ENCODE assay signal across 9 cellular contexts in the genomic region with DNA sequence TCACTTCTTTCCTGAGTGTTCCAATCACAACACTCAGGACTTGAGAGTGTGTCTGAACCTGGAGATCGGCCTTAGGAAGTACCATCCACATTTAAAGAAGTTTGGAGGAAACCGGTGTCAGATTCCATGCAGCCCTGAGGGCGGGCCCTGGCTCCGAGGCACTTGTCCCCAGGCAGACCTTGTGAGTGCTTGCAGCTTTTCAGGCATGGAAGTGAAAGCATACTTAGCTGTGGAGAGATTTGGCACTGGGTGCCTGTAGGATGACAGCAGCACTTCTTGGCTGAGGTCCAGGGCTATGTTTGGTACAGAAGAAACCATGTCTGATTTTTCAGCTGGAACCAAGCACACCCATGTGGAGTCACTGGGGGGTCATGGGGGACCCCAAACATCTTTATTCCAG.
DNase-seq lines count a peak whose midpoint lies in the region; ATAC-seq, FAIRE-seq and TF ChIP-seq lines count a peak whose summit lies in the region.
"Had no signal": no experiment of that assay in that cellular context is flagged by ENCODE, and none has a peak within 500 bp of the region (broad histone marks: within the 10 kb centered on the region; RNA-seq: fewer than 3 reads in every experiment).

No MANE protein-coding gene starts in this region.

- H3K4me3 ChIP-seq in astrocyte (ENCODE audit: insufficient read depth, low read depth, low read length) (no peak overlapping the region), WERI-Rb-1 (ENCODE audit: low read depth, low read length) (no peak overlapping the region)

- no peaks in the 10 kb centered on the region for H3K27me3 ChIP-seq in astrocyte (ENCODE audit: insufficient read depth, low read length)
- no peaks in the 10 kb centered on the region for H3K27me3 ChIP-seq in WERI-Rb-1 (ENCODE audit: insufficient read depth, low read depth, severe bottlenecking)

- peaks cover 28% of the 10 kb centered on the region for H3K4me1 Mint-ChIP-seq in astrocyte (ENCODE audit: low read depth, unreplicated experiment)

- DNase-seq in activated effector memory CD4-positive, alpha-beta T cell treated with anti-CD3 and anti-CD28 coated beads, Interleukin-2, amount 50 U/mL, for 16 hours: peak; percentile 51
- no peak for DNase-seq in activated effector memory CD4-positive, alpha-beta T cell treated with Interleukin-2 at 50 U/mL for 16 hours
- DNase-seq in astrocyte (ENCODE audit: low read depth) (peak; percentile 58), islet precursor cell (peak; percentile 45), ureter (ENCODE audit: low spot score) (peak; percentile 78), WERI-Rb-1 (no peak)

- no peaks in the 10 kb centered on the region for H3K36me3 ChIP-seq in astrocyte (ENCODE audit: insufficient read depth, low read length)
- no peaks in the 10 kb centered on the region for H3K36me3 ChIP-seq in WERI-Rb-1

- H4K20me1 ChIP-seq in astrocyte (ENCODE audit: insufficient read depth, low read length): peaks cover 39% of the 10 kb centered on the region

- peaks cover 28% of the 10 kb centered on the region for H3K27me3 Mint-ChIP-seq in astrocyte (ENCODE audit: low read depth, unreplicated experiment)

- no peaks in the 10 kb centered on the region for H3K9me3 Mint-ChIP-seq in astrocyte (ENCODE audit: unreplicated experiment)

- H3K4me1 ChIP-seq in astrocyte (ENCODE audit: insufficient read depth, low read length): peaks cover 5% of the 10 kb centered on the region
- H3K4me1 ChIP-seq: Caco-2 had no signal

- no peak for TF ChIP-seq CTCF in astrocyte (IDR thresholded peaks at IDR 0.05; ENCODE audit: insufficient read depth, low read depth, low read length)
- no peak for TF ChIP-seq CTCF in WERI-Rb-1 (IDR thresholded peaks at IDR 0.05; ENCODE audit: low read depth, low read length)

- H3K27ac Mint-ChIP-seq in astrocyte (ENCODE audit: unreplicated experiment): no peak overlapping the region

- ATAC-seq in GM21390 (IDR thresholded peaks at IDR 0.05; ENCODE audit: unreplicated experiment) (no peak), HG03139 (IDR thresholded peaks at IDR 0.05; ENCODE audit: unreplicated experiment) (no peak)

- no peak overlapping the region for H3K4me3 Mint-ChIP-seq in astrocyte (ENCODE audit: unreplicated experiment)

- H3K9ac ChIP-seq in astrocyte (ENCODE audit: low read length): no peak overlapping the region

- H3K9me3 ChIP-seq in astrocyte (ENCODE audit: insufficient read depth, low read depth, low read length) (no peaks in the 10 kb centered on the region), WERI-Rb-1 (ENCODE audit: severe bottlenecking) (no peaks in the 10 kb centered on the region)
- H3K9me3 ChIP-seq: Caco-2 had no signal

- no peak overlapping the region for H2AFZ ChIP-seq in astrocyte (ENCODE audit: low read depth, low read length)

- H3K27ac ChIP-seq in astrocyte (ENCODE audit: low read depth, low read length) (no peak overlapping the region), WERI-Rb-1 (no peak overlapping the region)

- peaks cover 12% of the 10 kb centered on the region for H3K36me3 Mint-ChIP-seq in astrocyte (ENCODE audit: low read depth, unreplicated experiment)

- no peaks in the 10 kb centered on the region for H3K79me2 ChIP-seq in astrocyte (ENCODE audit: insufficient read depth, low read length)

- peak overlapping the region; percentile 14 for H3K4me2 ChIP-seq in astrocyte (ENCODE audit: low read length)

- no peak for FAIRE-seq in astrocyte (lab: Jason Lieb, UNC)

Comparison
In these comparisons a context has a peak if more than half of its experiments do, and no peak if none do; other contexts are left out.
1. DNase-seq: peak in activated effector memory CD4-positive, alpha-beta T cell treated with anti-CD3 and anti-CD28 coated beads, Interleukin-2, amount 50 U/mL, for 16 hours (single experiment), astrocyte (single experiment), islet precursor cell (single experiment) and ureter (single experiment); none in activated effector memory CD4-positive, alpha-beta T cell treated with Interleukin-2 at 50 U/mL for 16 hours (single experiment) and WERI-Rb-1 (single experiment).